ENCODE assay signal across 1 cellular context in genomic region chr1:172671591-172671990, GRCh38.
TF ChIP-seq lines count a peak whose summit lies in the region.

No MANE protein-coding gene starts in this region.

TF ChIP-seq in GM23338, 12 proteins besides CTCF, POLR2A, EP300 and RAD21 (continued from another document):
- TF ChIP-seq EZH2 (IDR thresholded peaks at IDR 0.05; ENCODE audit: low read depth, unreplicated experiment) (no peak), REST (IDR thresholded peaks at IDR 0.05; ENCODE audit: unreplicated experiment) (no peak), NANOG (IDR thresholded peaks at IDR 0.05; ENCODE audit: borderline replicate concordance) (no peak), ETS1 (IDR thresholded peaks at IDR 0.05) (no peak), CREB1 (CRISPR knock-in tag; IDR thresholded peaks at IDR 0.05; ENCODE audit: low read depth) (no peak), POLR2AphosphoS5 (IDR thresholded peaks at IDR 0.05; ENCODE audit: low read depth) (no peak), JUNB (IDR thresholded peaks at IDR 0.05; ENCODE audit: unreplicated experiment) (no peak), ZNF331 (CRISPR knock-in tag; IDR thresholded peaks at IDR 0.05; ENCODE audit: low read depth) (no peak)
